Comparison of ENCODE assay signal across 8 cellular contexts in the genomic region with DNA sequence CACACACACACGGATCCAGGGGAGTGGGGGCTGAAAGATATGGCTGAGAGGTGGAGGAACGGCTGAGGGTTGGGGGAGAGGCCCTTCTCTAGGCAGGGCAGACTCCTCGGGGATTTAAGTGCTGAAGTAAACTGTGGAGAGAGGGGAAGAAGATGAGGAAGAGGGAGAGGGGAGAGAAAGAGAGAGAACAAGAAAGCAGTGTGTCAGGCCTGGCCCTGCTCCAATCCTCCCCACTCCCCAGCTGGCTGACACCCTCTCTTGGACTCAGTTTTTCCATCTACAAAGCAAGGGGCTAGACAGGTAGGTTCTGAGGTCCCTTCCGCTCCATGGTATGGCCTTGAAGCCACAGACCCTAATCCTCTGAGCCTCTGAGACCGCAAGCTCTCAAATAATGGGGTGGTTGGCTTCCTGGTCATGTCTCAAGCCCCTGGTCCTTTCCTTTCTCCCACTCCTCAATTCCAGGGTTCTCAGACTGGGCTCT. TPM values are rescaled to one million over a fixed set of nuclear protein-coding genes. Genes with fewer than 3 reads are reported as not detected.
A peak's percentile ranks its signal among the peaks of the same experiment; 100 is the strongest.
DNase-seq lines count a peak whose midpoint lies in the region; ATAC-seq and TF ChIP-seq lines count a peak whose summit lies in the region.
"Had no signal": no experiment of that assay in that cellular context is flagged by ENCODE, and none has a peak within 500 bp of the region (broad histone marks: within the 10 kb centered on the region; RNA-seq: fewer than 3 reads in every experiment).

No MANE protein-coding gene starts in this region.

- no peak overlapping the region for H3K18ac ChIP-seq in IMR-90 (ENCODE audit: low read depth, low read length)

- H4K8ac ChIP-seq in IMR-90 (ENCODE audit: low read depth in 2 of 2, low read length in 2 of 2): no peak overlapping the region

- no peak for ATAC-seq in IMR-90 (ENCODE audit: low read depth)
- no peak for ATAC-seq in stimulated activated memory B cell treated with anti-CD40 and anti-IgM and Interleukin-4, amounts not matched to agents 10 μg/mL and 1 μg/mL and 100 μg/mL, for 72 hours
- no peak for ATAC-seq in HG03108 (IDR thresholded peaks at IDR 0.05; ENCODE audit: unreplicated experiment)

- CTCF ChIA-PET in IMR-90 (lab: Yijun Ruan, JAX): no interaction called here

- H4K20me1 ChIP-seq in IMR-90 (ENCODE audit: insufficient read depth, low read length) (peaks cover 14% of the 10 kb centered on the region), hepatocyte (ENCODE audit: insufficient read depth, poor library complexity, severe bottlenecking) (peaks cover 5% of the 10 kb centered on the region)

- no peaks in the 10 kb centered on the region for H3K36me3 Mint-ChIP-seq in activated naive CD4-positive, alpha-beta T cell treated with anti-CD3 and anti-CD28 coated beads, Interleukin-2, amount 50 U/mL, for 24 hours
- peaks cover 24% of the 10 kb centered on the region for H3K36me3 Mint-ChIP-seq in stimulated activated memory B cell treated with anti-CD40 and anti-IgM and Interleukin-4, amounts not matched to agents 10 μg/mL and 1 μg/mL and 100 μg/mL, for 72 hours

- TF ChIP-seq RAD21 in IMR-90 (IDR thresholded peaks at IDR 0.05; ENCODE audit: low read length): no peak

- no peak overlapping the region for H4K91ac ChIP-seq in IMR-90 (ENCODE audit: insufficient read depth, low read depth, low read length)

- peaks cover 15% of the 10 kb centered on the region for H3K36me3 ChIP-seq in IMR-90 (ENCODE audit: control insufficient read depth, insufficient read depth, low read length)
- H3K36me3 ChIP-seq in hepatocyte (replicated peaks; ENCODE audit: insufficient read depth, low read depth): no peaks in the 10 kb centered on the region

- no peak overlapping the region for H3K14ac ChIP-seq in IMR-90 (replicated peaks; ENCODE audit: low read depth, low read length)

- peaks cover 57% of the 10 kb centered on the region for H3K4me1 Mint-ChIP-seq in activated naive CD4-positive, alpha-beta T cell treated with anti-CD3 and anti-CD28 coated beads, Interleukin-2, amount 50 U/mL, for 24 hours
- H3K4me1 Mint-ChIP-seq in stimulated activated memory B cell treated with anti-CD40 and anti-IgM and Interleukin-4, amounts not matched to agents 10 μg/mL and 1 μg/mL and 100 μg/mL, for 72 hours: peaks cover 63% of the 10 kb centered on the region

- no peak overlapping the region for H3K56ac ChIP-seq in IMR-90 (ENCODE audit: extremely low read depth, insufficient read depth, low read length)

- H2BK120ac ChIP-seq in IMR-90 (ENCODE audit: low read depth, low read length): no peak overlapping the region

- H3K27me3 ChIP-seq in IMR-90 (ENCODE audit: control insufficient read depth, insufficient read depth, low read length) (no peaks in the 10 kb centered on the region), hepatocyte (no peaks in the 10 kb centered on the region)

- H3K4me3 ChIP-seq in IMR-90 (ENCODE audit: insufficient read depth, low read depth, low read length): no peak overlapping the region
- H3K4me3 ChIP-seq in hepatocyte: no peak overlapping the region

- no peak overlapping the region for H4K5ac ChIP-seq in IMR-90 (ENCODE audit: low read depth, low read length)

- H3K79me2 ChIP-seq in hepatocyte: peaks cover 29% of the 10 kb centered on the region

- WGBS in IMR-90 (ENCODE audit: extremely low coverage in 2 of 2, insufficient read length in 1 of 2), 2 experiments: no CpG with 5 or more reads among the region's 5 CpGs
- whole genome bisulfite sequencing in hepatocyte (ENCODE audit: low lambda C conversion rate, missing lambda C conversion rate): 88% methylated on average over 5 of the region's 5 CpGs

- POLR2A ChIA-PET in IMR-90 (lab: Charles Lee; ENCODE audit: unreplicated experiment): no interaction called here

- TF ChIP-seq CTCF in IMR-90 (conservative IDR thresholded peaks at IDR 0.05; ENCODE audit: low read depth, low read length): no peak
- TF ChIP-seq CTCF in hepatocyte (IDR thresholded peaks at IDR 0.05; ENCODE audit: poor library complexity): no peak

- H3K4ac ChIP-seq in IMR-90 (ENCODE audit: low read depth, low read length): no peak overlapping the region

- H2AK9ac ChIP-seq in IMR-90 (replicated peaks; ENCODE audit: low read depth, low read length, poor library complexity): peak overlapping the region; percentile 56

- no peak overlapping the region for H2BK15ac ChIP-seq in IMR-90 (ENCODE audit: low read depth, low read length)

- H3K9me3 ChIP-seq in IMR-90 (ENCODE audit: control insufficient read depth, insufficient read depth, low read length): no peaks in the 10 kb centered on the region
- H3K9me3 ChIP-seq in hepatocyte (ENCODE audit: low read depth): no peaks in the 10 kb centered on the region

- peaks cover 21 to 42% of the 10 kb centered on the region in 2 experiments for H3K79me1 ChIP-seq in IMR-90 (ENCODE audit: low read depth in 1 of 2, low read length in 2 of 2)

- no peak overlapping the region for H2AFZ ChIP-seq in IMR-90 (replicated peaks; ENCODE audit: low read length, poor library complexity)
- H2AFZ ChIP-seq in hepatocyte: no peak overlapping the region

- no peak for TF ChIP-seq POLR2A in IMR-90 (IDR thresholded peaks at IDR 0.05; ENCODE audit: low read depth, low read length)

- no peak overlapping the region; the same call in 1 of the 2 replicates for H3K4me2 ChIP-seq in IMR-90 (ENCODE audit: low read depth, low read length)
- peak overlapping the region; percentile 99 for H3K4me2 ChIP-seq in hepatocyte

- H2BK20ac ChIP-seq in IMR-90 (ENCODE audit: low read depth, low read length): no peak overlapping the region

- BruUV-seq in IMR-90 (replicated peaks; lab: Mats Ljungman, UMichigan): no TSS peak

- intact Hi-C loops in IMR-90 (cut with micrococcal nuclease): no loop called here

- dilution Hi-C loops in IMR-90 (cut with HindIII; ENCODE audit: low sequenced_read_pairs, unreplicated experiment): no loop called here

- in situ Hi-C loops in IMR-90 (cut with MboI; ENCODE audit: low sequenced_read_pairs): loop anchor here (25.0 kb wide), 1 partner anchor 923 kb away; a partner anchor contains a TSS

- peak overlapping the region; percentile 87 for H3K4me3 Mint-ChIP-seq in activated naive CD4-positive, alpha-beta T cell treated with anti-CD3 and anti-CD28 coated beads, Interleukin-2, amount 50 U/mL, for 24 hours
- peak overlapping the region; percentile 84 for H3K4me3 Mint-ChIP-seq in stimulated activated memory B cell treated with anti-CD40 and anti-IgM and Interleukin-4, amounts not matched to agents 10 μg/mL and 1 μg/mL and 100 μg/mL, for 72 hours

- no peak overlapping the region for H2BK5ac ChIP-seq in IMR-90 (ENCODE audit: low read depth, low read length, poor library complexity, severe bottlenecking)

- no peaks in the 10 kb centered on the region for H3K9me3 Mint-ChIP-seq in activated naive CD4-positive, alpha-beta T cell treated with anti-CD3 and anti-CD28 coated beads, Interleukin-2, amount 50 U/mL, for 24 hours
- no peaks in the 10 kb centered on the region for H3K9me3 Mint-ChIP-seq in stimulated activated memory B cell treated with anti-CD40 and anti-IgM and Interleukin-4, amounts not matched to agents 10 μg/mL and 1 μg/mL and 100 μg/mL, for 72 hours

- no peak overlapping the region for H3K9ac ChIP-seq in IMR-90 (ENCODE audit: low read depth, low read length)

- DNase-seq in IMR-90 (no peak), hepatocyte (ENCODE audit: low spot score) (no peak), cerebellum (ENCODE audit: low spot score) (no peak), NCI-H1436 (lab: John Stamatoyannopoulos, UW) (no peak)
- DNase-seq: NCI-H510A treated with DMSO at 0.1 percent for 48 hours had no signal

- peak overlapping the region; percentile 95 for H3K27ac Mint-ChIP-seq in activated naive CD4-positive, alpha-beta T cell treated with anti-CD3 and anti-CD28 coated beads, Interleukin-2, amount 50 U/mL, for 24 hours
- H3K27ac Mint-ChIP-seq in stimulated activated memory B cell treated with anti-CD40 and anti-IgM and Interleukin-4, amounts not matched to agents 10 μg/mL and 1 μg/mL and 100 μg/mL, for 72 hours: peak overlapping the region; percentile 99

- H3K9me1 ChIP-seq in IMR-90 (ENCODE audit: insufficient read depth, low read length): peaks cover 10% of the 10 kb centered on the region

- no peak overlapping the region for H3K27ac ChIP-seq in IMR-90 (ENCODE audit: insufficient read depth, low read length)
- peak overlapping the region; percentile 100 for H3K27ac ChIP-seq in hepatocyte

- no peaks in the 10 kb centered on the region for H3K9me2 ChIP-seq in hepatocyte (replicated peaks; ENCODE audit: insufficient read depth)

- no peak overlapping the region for H2AK5ac ChIP-seq in IMR-90 (ENCODE audit: low read depth, low read length)

- H3K4me1 ChIP-seq in IMR-90 (ENCODE audit: control insufficient read depth, insufficient read depth, low read length) (peaks cover 28% of the 10 kb centered on the region), hepatocyte (ENCODE audit: insufficient read depth) (peaks cover 28% of the 10 kb centered on the region)

- H3K27me3 Mint-ChIP-seq in activated naive CD4-positive, alpha-beta T cell treated with anti-CD3 and anti-CD28 coated beads, Interleukin-2, amount 50 U/mL, for 24 hours: no peaks in the 10 kb centered on the region
- H3K27me3 Mint-ChIP-seq in stimulated activated memory B cell treated with anti-CD40 and anti-IgM and Interleukin-4, amounts not matched to agents 10 μg/mL and 1 μg/mL and 100 μg/mL, for 72 hours: no peaks in the 10 kb centered on the region

- no peak overlapping the region for H3K23ac ChIP-seq in IMR-90 (ENCODE audit: low read depth, low read length)

RNA-seq across cellular contexts. Expression of a gene that starts 2.0 kb away (rescaled TPM):
- total RNA-seq in IMR-90 (2012; rRNA removed) (2.2 and 2.3 TPM in 2 replicates), hepatocyte (8.2 and 8.5 TPM in 2 replicates), cerebellum (29.9 TPM)
- polyA plus RNA-seq in IMR-90 (2012; rRNA removed) (27.3 and 33.3 TPM in 2 replicates), hepatocyte (44.6 and 85.7 TPM in 2 replicates)
- polyA plus RNA-seq in IMR-90 (2012; cell fraction: cytosol; rRNA removed): 14.0 and 29.1 TPM in 2 replicates
- polyA plus RNA-seq in IMR-90 (2012; cell fraction: nucleus; rRNA removed; ENCODE audit: low replicate concordance): 68.1 and 141 TPM in 2 replicates

RNA-seq across cellular contexts. Expression of a gene that starts 8.6 kb away (rescaled TPM):
- total RNA-seq in IMR-90 (2012; rRNA removed) (1.7 and 3.4 TPM in 2 replicates), hepatocyte (35.3 and 36.5 TPM in 2 replicates), cerebellum (7.7 TPM)
- polyA plus RNA-seq in IMR-90 (2012; rRNA removed) (10.5 and 11.5 TPM in 2 replicates), hepatocyte (107 and 143 TPM in 2 replicates)
- polyA plus RNA-seq in IMR-90 (2012; cell fraction: cytosol; rRNA removed): 4.8 and 6.2 TPM in 2 replicates
- 230 and 249 TPM in 2 replicates for polyA plus RNA-seq in IMR-90 (2012; cell fraction: nucleus; rRNA removed; ENCODE audit: low replicate concordance)

RNA-seq across cellular contexts. Expression of a gene that starts 15.4 kb away (rescaled TPM):
- 14.3 and 60.3 TPM in 2 replicates for total RNA-seq in IMR-90 (2012; rRNA removed)
- 12.9 and 13.4 TPM in 2 replicates for polyA plus RNA-seq in IMR-90 (2012; rRNA removed)
- 5.7 and 11.7 TPM in 2 replicates for polyA plus RNA-seq in IMR-90 (2012; cell fraction: cytosol; rRNA removed)
- 8.7 and 10.5 TPM in 2 replicates for polyA plus RNA-seq in IMR-90 (2012; cell fraction: nucleus; rRNA removed; ENCODE audit: low replicate concordance)
- 21.1 and 25.3 TPM in 2 replicates for total RNA-seq in hepatocyte
- polyA plus RNA-seq in hepatocyte: 12.8 and 13.6 TPM in 2 replicates
- total RNA-seq in cerebellum: 28.3 TPM

RNA-seq across cellular contexts. Expression of a gene that starts 29.2 kb away (rescaled TPM):
- total RNA-seq in IMR-90 (2012; rRNA removed) (2.7 and 3.1 TPM in 2 replicates), hepatocyte (9.4 and 10.7 TPM in 2 replicates), cerebellum (3.1 TPM)
- polyA plus RNA-seq in IMR-90 (2012; rRNA removed) (3.3 and 4.3 TPM in 2 replicates), hepatocyte (7.7 and 10.2 TPM in 2 replicates)
- polyA plus RNA-seq in IMR-90 (2012; cell fraction: cytosol; rRNA removed): 3.9 and 4.6 TPM in 2 replicates
- polyA plus RNA-seq in IMR-90 (2012; cell fraction: nucleus; rRNA removed; ENCODE audit: low replicate concordance): 1.6 and 3.0 TPM in 2 replicates

RNA-seq across cellular contexts. Expression of a gene that starts 36.9 kb away (rescaled TPM):
- not detected in 2 replicates for total RNA-seq in IMR-90 (2012; rRNA removed)
- polyA plus RNA-seq in IMR-90 (2012; rRNA removed): 0.43 and 0.56 TPM in 2 replicates
- polyA plus RNA-seq in IMR-90 (2012; cell fraction: cytosol; rRNA removed): 0.66 and 1.9 TPM in 2 replicates
- 1.8 and 4.2 TPM in 2 replicates for polyA plus RNA-seq in IMR-90 (2012; cell fraction: nucleus; rRNA removed; ENCODE audit: low replicate concordance)
- not detected in 2 replicates for total RNA-seq in hepatocyte
- polyA plus RNA-seq in hepatocyte: not detected in 2 replicates
- total RNA-seq in cerebellum: 0.73 TPM
